1 cellular context compared by ENCODE assay signal in the genomic region with DNA sequence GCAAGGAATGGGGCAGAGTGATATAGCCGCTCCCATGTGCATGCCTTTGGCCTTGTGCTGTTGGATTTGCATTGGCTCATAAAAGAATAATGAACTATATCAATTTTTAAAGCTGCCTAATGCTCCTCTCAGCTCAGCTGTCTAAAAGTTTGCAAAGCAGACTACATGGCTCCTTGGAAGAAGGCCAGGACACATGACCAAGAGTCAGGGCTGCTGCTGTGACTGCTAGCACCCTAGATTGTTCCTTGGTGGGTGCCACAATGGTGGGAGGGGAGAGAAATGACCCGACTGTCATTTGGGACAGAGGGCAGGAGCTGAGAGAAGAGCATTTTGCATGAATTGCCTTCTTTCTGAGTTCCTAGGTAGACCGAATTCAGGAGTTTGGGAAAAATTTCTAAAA.
TF ChIP-seq lines count a peak whose summit lies in the region.

No MANE protein-coding gene starts in this region.

TF ChIP-seq in H1, 55 proteins besides CTCF, POLR2A, EP300 and RAD21:
- TF ChIP-seq SP1 (IDR thresholded peaks at IDR 0.05; ENCODE audit: low read depth, low read length) (no peak), EZH2 (IDR thresholded peaks at IDR 0.05; ENCODE audit: low read depth, low read length, severe bottlenecking) (no peak), RNF2 (IDR thresholded peaks at IDR 0.05; ENCODE audit: borderline replicate concordance, low read depth, low read length, missing control alignments, poor library complexity, severe bottlenecking) (no peak), POU5F1 (IDR thresholded peaks at IDR 0.05; ENCODE audit: low read depth, low read length) (no peak), TAF1 (IDR thresholded peaks at IDR 0.05; ENCODE audit: low read depth, low read length) (no peak), SAP30 (IDR thresholded peaks at IDR 0.05; ENCODE audit: insufficient read depth, insufficient replicate concordance, low read length) (no peak), JUN (IDR thresholded peaks at IDR 0.05; ENCODE audit: low read depth, low read length) (no peak), BRCA1 (IDR thresholded peaks at IDR 0.05; ENCODE audit: low read depth, low read length) (no peak), BACH1 (IDR thresholded peaks at IDR 0.05; ENCODE audit: low read length) (no peak), RBBP5 (IDR thresholded peaks at IDR 0.05; ENCODE audit: borderline replicate concordance, low read depth, low read length) (no peak), HDAC6 (IDR thresholded peaks at IDR 0.05; ENCODE audit: low read depth, low read length) (no peak), POLR2AphosphoS5 (IDR thresholded peaks at IDR 0.05; ENCODE audit: low read depth, low read length) (no peak), PHF8 (conservative IDR thresholded peaks at IDR 0.05; ENCODE audit: low read depth, low read length) (no peak), FOSL1 (IDR thresholded peaks at IDR 0.05; ENCODE audit: insufficient read depth, low read depth, low read length) (no peak)
- TF ChIP-seq, protein P1, sequence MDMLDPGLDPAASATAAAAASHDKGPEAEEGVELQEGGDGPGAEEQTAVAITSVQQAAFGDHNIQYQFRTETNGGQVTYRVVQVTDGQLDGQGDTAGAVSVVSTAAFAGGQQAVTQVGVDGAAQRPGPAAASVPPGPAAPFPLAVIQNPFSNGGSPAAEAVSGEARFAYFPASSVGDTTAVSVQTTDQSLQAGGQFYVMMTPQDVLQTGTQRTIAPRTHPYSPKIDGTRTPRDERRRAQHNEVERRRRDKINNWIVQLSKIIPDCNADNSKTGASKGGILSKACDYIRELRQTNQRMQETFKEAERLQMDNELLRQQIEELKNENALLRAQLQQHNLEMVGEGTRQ (IDR thresholded peaks at IDR 0.05; ENCODE audit: low read length): no peak
